In genomic region chr5:55701462-55702103, GRCh38 we compare ENCODE assay signal across 1 cellular context.
TF ChIP-seq lines count a peak whose summit lies in the region.

No MANE protein-coding gene starts in this region.

TF ChIP-seq in H1, 55 proteins besides CTCF, POLR2A, EP300 and RAD21 (continued from another document):
- no peak for TF ChIP-seq USF2 (IDR thresholded peaks at IDR 0.05; ENCODE audit: low read length)
- TF ChIP-seq TAF1 (IDR thresholded peaks at IDR 0.05; ENCODE audit: low read depth, low read length), result no peak
- TF ChIP-seq RNF2 (IDR thresholded peaks at IDR 0.05; ENCODE audit: borderline replicate concordance, low read depth, low read length, missing control alignments, poor library complexity, severe bottlenecking), result no peak
- no peak for TF ChIP-seq SUZ12 (IDR thresholded peaks at IDR 0.05; ENCODE audit: low read length)
- no peak for TF ChIP-seq SIRT6 (IDR thresholded peaks at IDR 0.05; ENCODE audit: low read length)
- TF ChIP-seq MAFK (IDR thresholded peaks at IDR 0.05; ENCODE audit: low read depth, low read length), result no peak
- no peak for TF ChIP-seq TEAD4 (IDR thresholded peaks at IDR 0.05; ENCODE audit: low read depth, low read length)
- TF ChIP-seq TBP (IDR thresholded peaks at IDR 0.05; ENCODE audit: low read depth, low read length), result no peak
- TF ChIP-seq BCL11A (IDR thresholded peaks at IDR 0.05; ENCODE audit: low read depth in 2 of 2, low read length in 2 of 2), result no peak
- TF ChIP-seq MAX (IDR thresholded peaks at IDR 0.05), result no peak
- no peak for TF ChIP-seq CBX8 (IDR thresholded peaks at IDR 0.05; ENCODE audit: borderline replicate concordance, low read depth, low read length)
- no peak for TF ChIP-seq BACH1 (IDR thresholded peaks at IDR 0.05; ENCODE audit: low read length)
- TF ChIP-seq BRCA1 (IDR thresholded peaks at IDR 0.05; ENCODE audit: low read depth, low read length), result no peak
- no peak for TF ChIP-seq POLR2AphosphoS5 (IDR thresholded peaks at IDR 0.05; ENCODE audit: low read depth, low read length)
- no peak for TF ChIP-seq GTF2F1 (IDR thresholded peaks at IDR 0.05; ENCODE audit: borderline replicate concordance, low read depth, low read length)
- no peak for TF ChIP-seq SP1 (IDR thresholded peaks at IDR 0.05; ENCODE audit: low read depth, low read length)
